ENCODE assay signal across 8 cellular contexts in the genomic region with DNA sequence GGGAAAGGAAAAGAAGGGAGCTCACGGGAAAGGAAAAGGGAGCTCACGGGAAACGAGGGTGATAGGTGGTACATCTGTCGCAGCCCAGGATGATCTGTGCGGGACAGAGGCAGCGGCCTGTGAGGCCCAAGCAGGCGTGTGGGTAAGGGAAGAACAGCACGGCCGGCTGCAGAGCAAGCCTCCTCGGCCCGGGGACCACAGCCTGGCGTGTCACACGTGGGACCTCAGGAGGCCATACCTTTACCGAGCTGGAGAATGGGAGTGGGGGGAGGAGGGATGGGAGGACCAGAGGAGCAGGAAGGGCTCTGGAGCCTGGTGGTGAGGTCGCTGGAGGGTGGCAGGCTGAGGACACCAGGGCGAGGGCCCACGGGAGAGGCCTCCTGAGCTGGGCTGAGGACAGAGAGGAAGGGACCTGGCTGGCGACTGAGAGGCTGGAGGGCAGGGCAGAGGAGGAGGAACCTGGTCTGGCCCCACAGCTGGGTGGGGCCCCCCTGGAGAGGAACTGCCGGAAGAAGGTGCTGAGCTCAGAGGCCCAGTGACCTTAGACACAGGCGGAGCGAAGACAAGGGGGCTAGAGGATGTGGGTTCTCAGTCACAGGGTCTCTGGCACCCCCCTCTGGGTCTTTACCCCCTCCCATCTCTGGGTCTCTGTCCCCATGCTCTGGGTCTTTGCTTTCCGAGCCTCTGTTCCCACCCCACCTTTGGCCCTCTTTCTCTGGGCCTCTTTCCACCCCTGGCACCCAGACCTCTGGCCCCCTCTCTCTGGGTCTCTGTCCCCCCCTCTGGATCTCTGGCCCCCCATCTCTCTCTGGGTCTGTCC. TPM values are rescaled to one million over a fixed set of nuclear protein-coding genes. Genes with fewer than 3 reads are reported as not detected.
A peak's percentile ranks its signal among the peaks of the same experiment; 100 is the strongest.
DNase-seq lines count a peak whose midpoint lies in the region; ATAC-seq and TF ChIP-seq lines count a peak whose summit lies in the region.

No MANE protein-coding gene starts in this region.

- H4K20me1 ChIP-seq in Karpas-422 (ENCODE audit: insufficient read depth, low read depth, low read length): peaks cover 12% of the 10 kb centered on the region

- peaks cover 47% of the 10 kb centered on the region for H3K4me1 ChIP-seq in Karpas-422 (ENCODE audit: low read length)

- no peak overlapping the region; the same call in 1 of the 2 replicates for H2AFZ ChIP-seq in Karpas-422 (ENCODE audit: low read length)

- H3K27ac Mint-ChIP-seq in WTC11 (peak overlapping the region; percentile 89), nephron progenitor cell (peak overlapping the region; percentile 98)

- peaks cover 4% of the 10 kb centered on the region for H3K9me3 Mint-ChIP-seq in WTC11
- H3K9me3 Mint-ChIP-seq in nephron progenitor cell: no peaks in the 10 kb centered on the region

- POLR2A ChIA-PET in WTC11 (lab: Charles Lee): no interaction called here

- peak overlapping the region; percentile 79 for H3K4me2 ChIP-seq in Karpas-422 (ENCODE audit: low read depth, low read length, poor library complexity, severe bottlenecking)

- peaks cover 12% of the 10 kb centered on the region for H3K79me2 ChIP-seq in Karpas-422 (ENCODE audit: low read length)

- peaks cover 41% of the 10 kb centered on the region for H3K36me3 Mint-ChIP-seq in WTC11
- H3K36me3 Mint-ChIP-seq in nephron progenitor cell (ENCODE audit: low read depth): peaks cover 43% of the 10 kb centered on the region

- ATAC-seq in GM19328 (IDR thresholded peaks at IDR 0.05; ENCODE audit: unreplicated experiment): peak; percentile 40
- no peak for ATAC-seq in WTC11
- no peak for ATAC-seq in GM19395 (IDR thresholded peaks at IDR 0.05; ENCODE audit: unreplicated experiment)

- H3K36me3 ChIP-seq in Karpas-422 (ENCODE audit: insufficient read depth, low read length): peaks cover 19% of the 10 kb centered on the region

- H3K4me3 Mint-ChIP-seq in WTC11 (no peak overlapping the region), nephron progenitor cell (peak overlapping the region; percentile 54)

- peak overlapping the region; percentile 63; the same call in 1 of the 2 replicates for H3K4me3 ChIP-seq in Karpas-422 (ENCODE audit: low read length)

- DNase-seq in AML-193 (lab: John Stamatoyannopoulos, UW): peak; percentile 61 to 68
- DNase-seq in Karpas-422: peak; percentile 92
- no peak for DNase-seq in WTC11 (ENCODE audit: low spot score)
- peak; percentile 88 to 92 for DNase-seq in erythroblast (lab: John Stamatoyannopoulos, UW)
- no peak for DNase-seq in nephron progenitor cell
- DNase-seq in NCI-H187 (lab: John Stamatoyannopoulos, UW): no peak

- CTCF ChIA-PET in WTC11 (lab: Charles Lee): interaction anchor here (0.7 to 2.3 kb wide), 6 partner anchors 8 to 166 kb away, joined by 3 to 14 read pairs (median 4); a partner anchor contains a TSS

- TF ChIP-seq CTCF in WTC11 (IDR thresholded peaks at IDR 0.05) (no peak), nephron progenitor cell (IDR thresholded peaks at IDR 0.05) (no peak)

- H3K27ac ChIP-seq in Karpas-422 (ENCODE audit: low read length): peak overlapping the region; percentile 91

- H3K9me3 ChIP-seq in Karpas-422 (ENCODE audit: low read length): no peaks in the 10 kb centered on the region

- H3K27me3 Mint-ChIP-seq in WTC11 (ENCODE audit: low read depth): no peaks in the 10 kb centered on the region
- peaks cover 7% of the 10 kb centered on the region for H3K27me3 Mint-ChIP-seq in nephron progenitor cell (ENCODE audit: low read depth, poor library complexity)

- H3K9me2 ChIP-seq in Karpas-422 (replicated peaks; ENCODE audit: insufficient read depth, low read length): no peaks in the 10 kb centered on the region

- H3K27me3 ChIP-seq in Karpas-422 (ENCODE audit: low read length): no peaks in the 10 kb centered on the region

- H3K9ac ChIP-seq in Karpas-422 (ENCODE audit: low read length): peak overlapping the region; percentile 74

- H3K4me1 Mint-ChIP-seq in WTC11: peaks cover 33% of the 10 kb centered on the region
- peaks cover 60% of the 10 kb centered on the region for H3K4me1 Mint-ChIP-seq in nephron progenitor cell

- TF ChIP-seq POLR2A in erythroblast (IDR thresholded peaks at IDR 0.05; ENCODE audit: low read length): peak; percentile 95

TF ChIP-seq in WTC11, 78 proteins besides CTCF, POLR2A, EP300 and RAD21:
- TF ChIP-seq ZNF263 (CRISPR knock-in tag; IDR thresholded peaks at IDR 0.05; ENCODE audit: low read depth): peak; percentile 97
- TF ChIP-seq ZNF121 (CRISPR knock-in tag; IDR thresholded peaks at IDR 0.05): 0 out of 2 replicates have a peak, but pooled peaks have one; percentile 55
- peak; percentile 71 for TF ChIP-seq ZNF423 (CRISPR knock-in tag; IDR thresholded peaks at IDR 0.05)
- no peak for TF ChIP-seq MYBL2 (CRISPR knock-in tag; IDR thresholded peaks at IDR 0.05)
- TF ChIP-seq, protein P1, sequence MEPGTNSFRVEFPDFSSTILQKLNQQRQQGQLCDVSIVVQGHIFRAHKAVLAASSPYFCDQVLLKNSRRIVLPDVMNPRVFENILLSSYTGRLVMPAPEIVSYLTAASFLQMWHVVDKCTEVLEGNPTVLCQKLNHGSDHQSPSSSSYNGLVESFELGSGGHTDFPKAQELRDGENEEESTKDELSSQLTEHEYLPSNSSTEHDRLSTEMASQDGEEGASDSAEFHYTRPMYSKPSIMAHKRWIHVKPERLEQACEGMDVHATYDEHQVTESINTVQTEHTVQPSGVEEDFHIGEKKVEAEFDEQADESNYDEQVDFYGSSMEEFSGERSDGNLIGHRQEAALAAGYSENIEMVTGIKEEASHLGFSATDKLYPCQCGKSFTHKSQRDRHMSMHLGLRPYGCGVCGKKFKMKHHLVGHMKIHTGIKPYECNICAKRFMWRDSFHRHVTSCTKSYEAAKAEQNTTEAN (CRISPR knock-in tag; IDR thresholded peaks at IDR 0.05): no peak
- 0 out of 2 replicates have a peak, but pooled peaks have one; percentile 28 for TF ChIP-seq TEAD1 (CRISPR knock-in tag; IDR thresholded peaks at IDR 0.05)
- TF ChIP-seq GABPB1 (CRISPR knock-in tag; IDR thresholded peaks at IDR 0.05): peak; percentile 66
- no peak for TF ChIP-seq NFATC4 (CRISPR knock-in tag; IDR thresholded peaks at IDR 0.05)
- TF ChIP-seq, protein P2, sequence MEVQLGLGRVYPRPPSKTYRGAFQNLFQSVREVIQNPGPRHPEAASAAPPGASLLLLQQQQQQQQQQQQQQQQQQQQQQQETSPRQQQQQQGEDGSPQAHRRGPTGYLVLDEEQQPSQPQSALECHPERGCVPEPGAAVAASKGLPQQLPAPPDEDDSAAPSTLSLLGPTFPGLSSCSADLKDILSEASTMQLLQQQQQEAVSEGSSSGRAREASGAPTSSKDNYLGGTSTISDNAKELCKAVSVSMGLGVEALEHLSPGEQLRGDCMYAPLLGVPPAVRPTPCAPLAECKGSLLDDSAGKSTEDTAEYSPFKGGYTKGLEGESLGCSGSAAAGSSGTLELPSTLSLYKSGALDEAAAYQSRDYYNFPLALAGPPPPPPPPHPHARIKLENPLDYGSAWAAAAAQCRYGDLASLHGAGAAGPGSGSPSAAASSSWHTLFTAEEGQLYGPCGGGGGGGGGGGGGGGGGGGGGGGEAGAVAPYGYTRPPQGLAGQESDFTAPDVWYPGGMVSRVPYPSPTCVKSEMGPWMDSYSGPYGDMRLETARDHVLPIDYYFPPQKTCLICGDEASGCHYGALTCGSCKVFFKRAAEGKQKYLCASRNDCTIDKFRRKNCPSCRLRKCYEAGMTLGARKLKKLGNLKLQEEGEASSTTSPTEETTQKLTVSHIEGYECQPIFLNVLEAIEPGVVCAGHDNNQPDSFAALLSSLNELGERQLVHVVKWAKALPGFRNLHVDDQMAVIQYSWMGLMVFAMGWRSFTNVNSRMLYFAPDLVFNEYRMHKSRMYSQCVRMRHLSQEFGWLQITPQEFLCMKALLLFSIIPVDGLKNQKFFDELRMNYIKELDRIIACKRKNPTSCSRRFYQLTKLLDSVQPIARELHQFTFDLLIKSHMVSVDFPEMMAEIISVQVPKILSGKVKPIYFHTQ (CRISPR knock-in tag; IDR thresholded peaks at IDR 0.05): peak; percentile 50; the same call in 1 of the 2 replicates
- TF ChIP-seq, protein P3, sequence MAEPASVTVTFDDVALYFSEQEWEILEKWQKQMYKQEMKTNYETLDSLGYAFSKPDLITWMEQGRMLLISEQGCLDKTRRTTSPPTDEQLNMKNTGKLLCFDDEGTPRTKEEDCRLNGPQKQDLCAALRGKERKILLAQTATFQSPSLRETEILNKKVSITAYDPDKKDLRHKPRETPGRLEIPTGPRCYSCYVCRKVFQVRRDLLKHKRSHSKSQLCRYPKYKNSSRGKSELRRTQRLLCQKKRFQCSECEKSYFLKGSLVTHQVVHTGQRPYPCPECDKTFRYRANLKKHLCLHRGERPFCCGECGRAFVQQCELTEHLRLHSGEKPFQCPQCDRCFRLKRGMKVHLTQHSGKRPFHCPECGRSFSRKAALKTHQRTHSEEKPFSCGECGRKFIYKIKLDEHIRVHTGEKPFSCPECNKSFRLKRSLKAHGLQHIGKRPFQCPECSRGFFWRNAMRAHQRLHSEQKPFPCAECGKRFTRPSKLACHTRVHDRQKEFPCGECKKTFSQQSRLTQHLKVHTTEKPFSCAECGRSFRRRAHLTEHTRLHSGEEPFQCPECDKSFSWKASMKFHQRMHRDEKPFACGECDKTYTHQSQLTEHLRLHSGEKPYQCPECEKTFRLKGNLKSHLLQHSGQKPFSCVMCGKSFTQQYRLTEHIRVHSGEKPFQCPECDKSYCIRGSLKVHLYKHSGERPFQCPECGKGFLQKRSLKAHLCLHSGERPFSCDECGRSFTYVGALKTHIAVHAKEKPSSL (CRISPR knock-in tag; conservative IDR thresholded peaks at IDR 0.05): 0 out of 2 replicates have a peak, but pooled peaks have one; percentile 45

RNA-seq across cellular contexts. Expression of a gene that starts 2.9 kb away (rescaled TPM):
- 6,036 and 6,638 TPM in 2 replicates for total RNA-seq in Karpas-422 (2014; rRNA removed; shearing (Covaris generic); ENCODE audit: low replicate concordance)
- 1,061 to 1,225 TPM (median 1,202 TPM) in 3 replicates for total RNA-seq in WTC11 (2021)

RNA-seq across cellular contexts. Expression of a gene that starts 7.6 kb away (rescaled TPM):
- total RNA-seq in Karpas-422 (2014; rRNA removed; shearing (Covaris generic); ENCODE audit: low replicate concordance): 93.8 and 164 TPM in 2 replicates
- 346 to 387 TPM (median 351 TPM) in 3 replicates for total RNA-seq in WTC11 (2021)

RNA-seq across cellular contexts. Expression of a gene that starts 28.7 kb away (rescaled TPM):
- total RNA-seq in Karpas-422 (2014; rRNA removed; shearing (Covaris generic); ENCODE audit: low replicate concordance): 1.4 and 3.3 TPM in 2 replicates
- 3.0 to 3.4 TPM (median 3.1 TPM) in 3 replicates for total RNA-seq in WTC11 (2021)

RNA-seq across cellular contexts. Expression of a gene that starts 30.9 kb away (rescaled TPM):
- 39.0 and 42.6 TPM in 2 replicates for total RNA-seq in Karpas-422 (2014; rRNA removed; shearing (Covaris generic); ENCODE audit: low replicate concordance)
- 45.9 to 52.0 TPM (median 46.1 TPM) in 3 replicates for total RNA-seq in WTC11 (2021)

RNA-seq across cellular contexts. Expression of a gene that starts 31.4 kb away (rescaled TPM):
- total RNA-seq in Karpas-422 (2014; rRNA removed; shearing (Covaris generic); ENCODE audit: low replicate concordance): 107 and 298 TPM in 2 replicates
- total RNA-seq in WTC11 (2021): 168 to 178 TPM (median 169 TPM) in 3 replicates

Comparison
In these comparisons a context has a peak if more than half of its experiments do, and no peak if none do; other contexts are left out.
1. DNase-seq: peak in AML-193 (2 of 2), Karpas-422 (single experiment) and erythroblast (2 of 2); none in WTC11 (single experiment), nephron progenitor cell (single experiment) and NCI-H187 (0 of 2).